ENCODE assay signal across 10 cellular contexts in the genomic region with DNA sequence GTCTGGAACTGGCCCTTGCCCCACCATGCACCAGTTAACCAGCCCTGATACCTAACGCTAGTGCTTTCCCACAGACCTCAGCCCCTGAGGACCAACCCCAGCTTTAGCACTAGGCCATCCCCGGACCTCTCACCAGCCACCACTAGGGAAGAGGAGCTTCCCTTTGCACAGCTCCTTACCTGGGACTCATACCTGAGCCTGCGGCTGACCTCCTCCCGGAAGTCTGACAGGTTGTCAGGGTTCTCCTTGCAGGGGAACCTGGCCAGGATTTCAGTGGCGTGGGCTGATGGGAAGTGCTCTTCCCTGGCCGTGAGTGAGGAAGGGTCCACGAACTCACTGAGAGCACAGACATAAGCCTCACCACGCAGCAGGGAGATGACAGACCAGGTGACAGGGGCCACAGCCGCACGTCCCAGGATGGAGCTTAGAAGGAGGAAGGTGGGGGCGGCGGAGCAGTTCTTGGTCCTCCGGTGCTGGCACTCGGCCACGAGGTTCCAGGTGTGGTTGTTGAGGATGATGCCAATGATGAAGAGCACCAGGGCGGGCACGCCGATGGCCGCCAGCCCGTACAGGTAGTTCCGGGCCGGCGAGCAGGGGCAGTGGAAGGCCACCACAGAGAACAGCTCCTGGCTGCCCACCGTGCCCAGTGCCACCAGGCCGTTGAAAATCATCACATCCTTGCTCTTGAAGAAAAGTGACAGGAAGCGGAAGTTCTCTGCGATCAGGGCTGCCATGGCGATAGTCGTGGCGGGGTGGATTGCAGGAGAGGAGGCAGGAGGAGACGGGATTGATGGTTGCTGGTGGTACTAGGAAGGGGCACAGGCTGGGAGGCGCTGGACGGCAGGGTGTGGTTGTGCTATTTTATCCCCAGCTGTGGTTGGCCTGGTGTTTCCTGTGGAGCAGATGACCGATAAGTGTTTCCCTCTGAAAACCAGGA. TPM values are rescaled to one million over a fixed set of nuclear protein-coding genes. Genes with fewer than 3 reads are reported as not detected.
DNase-seq lines count a peak whose midpoint lies in the region; ATAC-seq and TF ChIP-seq lines count a peak whose summit lies in the region.
"Had no signal": no experiment of that assay in that cellular context is flagged by ENCODE, and none has a peak within 500 bp of the region (broad histone marks: within the 10 kb centered on the region; RNA-seq: fewer than 3 reads in every experiment).

No MANE protein-coding gene starts in this region.

- in situ Hi-C loops in GM13976 (cut with MboI; ENCODE audit: low sequenced_read_pairs, unreplicated experiment), result no loop called here

- DNase-seq in GM12864 (ENCODE audit: low read depth) (no peak), foreskin fibroblast (no peak), AG08395 (ENCODE audit: low spot score) (no peak), middle frontal gyrus (ENCODE audit: extremely low spot score, low spot score) (no peak), GM13976 (ENCODE audit: low spot score) (no peak)
- DNase-seq in activated CD8-positive, alpha-beta T cell treated with anti-CD3 and anti-CD28 coated beads for 36 hours, result no peak
- DNase-seq: KBM-7; NCI-H524 treated with DMSO at 0.1 percent for 48 hours; stimulated activated CD4-positive, alpha-beta T cell treated with anti-CD3 and anti-CD28 coated beads, Interleukin-2, amount 100 ng/mL, for 48 hours had no signal

- no peaks in the 10 kb centered on the region for H3K27me3 Mint-ChIP-seq in activated CD8-positive, alpha-beta T cell treated with anti-CD3 and anti-CD28 coated beads for 36 hours

- TF ChIP-seq CTCF in GM12864 (IDR thresholded peaks at IDR 0.05; ENCODE audit: low read depth, low read length, missing control alignments) (no peak), foreskin fibroblast (IDR thresholded peaks at IDR 0.05; ENCODE audit: low read depth, low read length) (no peak), GM13976 (IDR thresholded peaks at IDR 0.05; ENCODE audit: borderline replicate concordance, control extremely low read depth, extremely low read depth, insufficient read depth, missing control alignments) (no peak)
- no peak for TF ChIP-seq CTCF in activated CD8-positive, alpha-beta T cell treated with anti-CD3 and anti-CD28 coated beads for 36 hours (IDR thresholded peaks at IDR 0.05)

- POLR2A ChIA-PET in activated CD8-positive, alpha-beta T cell treated with anti-CD3 and anti-CD28 coated beads for 36 hours (lab: Charles Lee), result interaction anchor here (0.9 to 1.9 kb wide), 6 partner anchors 10 to 43 kb away, joined by 3 to 6 read pairs (median 4); no protein-coding TSS in a partner anchor

- H3K36me3 Mint-ChIP-seq in activated CD8-positive, alpha-beta T cell treated with anti-CD3 and anti-CD28 coated beads for 36 hours (ENCODE audit: low read depth), result peaks cover 42% of the 10 kb centered on the region

- peak overlapping the region; percentile 53 for H3K27ac Mint-ChIP-seq in activated CD8-positive, alpha-beta T cell treated with anti-CD3 and anti-CD28 coated beads for 36 hours

- H3K4me3 Mint-ChIP-seq in activated CD8-positive, alpha-beta T cell treated with anti-CD3 and anti-CD28 coated beads for 36 hours, result peak overlapping the region; percentile 2

- H3K27ac ChIP-seq in skin epidermis, result peak overlapping the region in 17 of 21 experiments; percentile 9 to 96 (median 88)

- intact Hi-C loops in activated CD8-positive, alpha-beta T cell treated with anti-CD3 and anti-CD28 coated beads for 36 hours (cut with micrococcal nuclease), result loop anchor here (5.0 kb wide), 1 partner anchor 38 kb away; no protein-coding TSS in a partner anchor

- H3K4me1 Mint-ChIP-seq in activated CD8-positive, alpha-beta T cell treated with anti-CD3 and anti-CD28 coated beads for 36 hours (ENCODE audit: low read depth), result peaks cover 36% of the 10 kb centered on the region

- H3K9me3 Mint-ChIP-seq in activated CD8-positive, alpha-beta T cell treated with anti-CD3 and anti-CD28 coated beads for 36 hours, result no peaks in the 10 kb centered on the region

- CTCF ChIA-PET in activated CD8-positive, alpha-beta T cell treated with anti-CD3 and anti-CD28 coated beads for 36 hours (lab: Charles Lee), result interaction anchor here (1.1 to 2.4 kb wide), 2 partner anchors 32 to 33 kb away, joined by 3 to 9 read pairs; no protein-coding TSS in a partner anchor

- H3K4me3 ChIP-seq in GM12864 (ENCODE audit: low read depth, low read length) (peak overlapping the region; percentile 9), foreskin fibroblast (ENCODE audit: low read depth in 1 of 2, low read length in 2 of 2) (peak overlapping the region; percentile 15 to 90), skin epidermis (peak overlapping the region in 1 of 7 experiments; percentile 72)

- ATAC-seq in activated CD8-positive, alpha-beta T cell treated with anti-CD3 and anti-CD28 coated beads for 36 hours, result no peak

RNA-seq across cellular contexts. Expression of a gene that starts 2.7 kb away (rescaled TPM):
- 1 to 10 TPM; 7.6 to 9.5 TPM for total RNA-seq in activated CD8-positive, alpha-beta T cell treated with anti-CD3 and anti-CD28 coated beads for 36 hours

RNA-seq across cellular contexts. Expression of a gene that starts 9.2 kb away (rescaled TPM):
- not detected for total RNA-seq in activated CD8-positive, alpha-beta T cell treated with anti-CD3 and anti-CD28 coated beads for 36 hours

RNA-seq across cellular contexts. Expression of a gene that starts 29.6 kb away (rescaled TPM):
- total RNA-seq in activated CD8-positive, alpha-beta T cell treated with anti-CD3 and anti-CD28 coated beads for 36 hours, result not detected

RNA-seq across cellular contexts. Expression of a gene that starts 44.0 kb away (rescaled TPM):
- total RNA-seq in activated CD8-positive, alpha-beta T cell treated with anti-CD3 and anti-CD28 coated beads for 36 hours, result 1 to 10 TPM; 1.7 to 1.9 TPM

RNA-seq across cellular contexts. Expression of a gene that starts 53.0 kb away (rescaled TPM):
- 10 to 100 TPM; 63.7 to 68.8 TPM for total RNA-seq in activated CD8-positive, alpha-beta T cell treated with anti-CD3 and anti-CD28 coated beads for 36 hours
